In genomic region chr15:62545392-62546227, GRCh38 we compare ENCODE assay signal across 1 cellular context.
TF ChIP-seq lines count a peak whose summit lies in the region.

No MANE protein-coding gene starts in this region.

TF ChIP-seq in WTC11, 78 proteins besides CTCF, POLR2A, EP300 and RAD21 (continued from another document):
- TF ChIP-seq ARID4B (CRISPR knock-in tag; IDR thresholded peaks at IDR 0.05; ENCODE audit: borderline replicate concordance) (no peak), CBFB (CRISPR knock-in tag; IDR thresholded peaks at IDR 0.05; ENCODE audit: low read depth) (no peak), NR2C2 (CRISPR knock-in tag; IDR thresholded peaks at IDR 0.05) (no peak)
